In the genomic region with DNA sequence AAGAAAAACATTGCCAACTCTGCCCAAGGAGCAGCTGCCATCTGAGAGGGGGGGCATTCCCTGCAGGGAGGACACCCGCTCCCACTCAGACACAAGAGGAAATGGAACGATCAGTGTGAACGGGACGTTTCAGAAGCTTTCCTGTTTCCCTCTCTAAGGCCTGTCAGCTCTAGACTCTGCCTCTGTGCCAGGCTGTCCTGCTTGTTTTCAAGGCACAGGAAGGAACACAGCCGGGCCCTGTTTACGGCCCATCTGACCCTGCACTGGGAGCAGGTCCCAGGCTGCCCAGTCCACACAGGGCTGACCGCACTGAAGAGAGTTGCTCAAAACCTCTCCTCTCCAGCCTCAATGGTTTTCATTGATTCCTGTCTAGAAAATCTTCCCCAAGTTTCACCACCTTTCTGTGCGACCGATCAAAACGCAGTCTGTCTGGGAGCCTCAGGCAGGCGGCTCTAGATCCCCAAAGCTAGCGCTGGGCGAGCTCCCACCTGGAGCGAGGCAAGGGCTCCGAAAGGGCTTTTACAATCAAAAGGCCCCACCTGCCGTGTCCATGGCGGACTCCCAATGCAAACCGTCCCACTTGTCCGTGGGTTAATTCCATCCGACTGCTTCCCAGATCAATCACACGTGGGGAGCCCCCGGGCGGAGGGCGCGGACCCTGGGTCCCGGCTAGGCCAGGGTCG, we compare ENCODE assay signal across 8 cellular contexts. TPM values are rescaled to one million over a fixed set of nuclear protein-coding genes. Genes with fewer than 3 reads are reported as not detected.
DNase-seq lines count a peak whose midpoint lies in the region; ATAC-seq, FAIRE-seq and TF ChIP-seq lines count a peak whose summit lies in the region.

No MANE protein-coding gene starts in this region.

- no peak overlapping the region for H3K4me2 ChIP-seq in Karpas-422 (ENCODE audit: low read depth, low read length, poor library complexity, severe bottlenecking)

- FAIRE-seq in urothelium cell line (lab: Jason Lieb, UNC): no peak

- H3K4me1 Mint-ChIP-seq in T-cell (peaks cover 45 to 50% (median 46%) of the 10 kb centered on the region in 3 donors), nephron (peaks cover 22% of the 10 kb centered on the region)

- no peaks in the 10 kb centered on the region for H4K20me1 ChIP-seq in Karpas-422 (ENCODE audit: insufficient read depth, low read depth, low read length)

- H3K36me3 Mint-ChIP-seq in T-cell (no peaks in the 10 kb centered on the region), nephron (ENCODE audit: low read depth) (no peaks in the 10 kb centered on the region)

- no peak overlapping the region for H2AFZ ChIP-seq in Karpas-422 (ENCODE audit: low read length)

- peak overlapping the region; percentile 93 to 98 (median 94) for H3K27ac ChIP-seq in esophagus squamous epithelium
- no peak overlapping the region for H3K27ac ChIP-seq in Karpas-422 (ENCODE audit: low read length)

- H3K36me3 ChIP-seq in esophagus squamous epithelium (no peaks in the 10 kb centered on the region), Karpas-422 (ENCODE audit: insufficient read depth, low read length) (no peaks in the 10 kb centered on the region)

- H3K27me3 Mint-ChIP-seq in T-cell: no peaks in the 10 kb centered on the region
- H3K27me3 Mint-ChIP-seq in nephron (ENCODE audit: low read depth): peaks cover 49% of the 10 kb centered on the region

- peak in 1 of 4 donors; percentile 11 for TF ChIP-seq POLR2A in esophagus squamous epithelium (IDR thresholded peaks at IDR 0.05)

- peak overlapping the region; percentile 66 to 90 (median 88) for H3K4me3 ChIP-seq in esophagus squamous epithelium
- H3K4me3 ChIP-seq in Karpas-422 (ENCODE audit: low read length): no peak overlapping the region

- peaks cover 49 to 64% (median 55%) of the 10 kb centered on the region in 3 donors for H3K4me1 ChIP-seq in esophagus squamous epithelium
- H3K4me1 ChIP-seq in Karpas-422 (ENCODE audit: low read length): peaks cover 3% of the 10 kb centered on the region

- H3K4me3 Mint-ChIP-seq in T-cell: peak overlapping the region; percentile 66 to 74 (median 71)
- H3K4me3 Mint-ChIP-seq in nephron: peak overlapping the region; percentile 54 to 76 (median 76)

- H3K9me3 Mint-ChIP-seq in T-cell (no peaks in the 10 kb centered on the region), nephron (no peaks in the 10 kb centered on the region)

- POLR2A ChIA-PET in T-cell (lab: Charles Lee): interaction anchor here in 1 of 2 donors (0.6 kb wide), 1 partner anchor 409 kb away, joined by 3 read pairs; no protein-coding TSS in a partner anchor

- no peaks in the 10 kb centered on the region for H3K27me3 ChIP-seq in esophagus squamous epithelium
- no peaks in the 10 kb centered on the region for H3K27me3 ChIP-seq in Karpas-422 (ENCODE audit: low read length)

- TF ChIP-seq CTCF in esophagus squamous epithelium (IDR thresholded peaks at IDR 0.05) (no peak), nephron (IDR thresholded peaks at IDR 0.05; ENCODE audit: unreplicated experiment in 3 of 3) (no peak)

- H3K9ac ChIP-seq in Karpas-422 (ENCODE audit: low read length): no peak overlapping the region

- CTCF ChIA-PET in T-cell (lab: Charles Lee): interaction anchor here (0.5 to 1.5 kb wide), 3 partner anchors 14 to 34 kb away, joined by 3 read pairs; no protein-coding TSS in a partner anchor

- 4 to 8% methylated on average over 5 to 11 of the region's 27 CpGs for WGBS in esophagus squamous epithelium, 2 donors

- DNase-seq in T-cell (peak in 1 of 34 experiments; percentile 19), esophagus squamous epithelium (lab: John Stamatoyannopoulos, UW) (no peak), COLO829 (ENCODE audit: low spot score) (no peak), Karpas-422 (no peak), urothelium cell line (ENCODE audit: low spot score) (no peak)

- intact Hi-C loops in esophagus squamous epithelium (cut with DNase I): loop anchor here (2.0 kb wide), 1 partner anchor 47 kb away; no protein-coding TSS in a partner anchor

- peak overlapping the region; percentile 91 to 96 for H3K27ac Mint-ChIP-seq in T-cell
- H3K27ac Mint-ChIP-seq in nephron: peak overlapping the region in 2 of 3 experiments; percentile 17 to 39

- peak; percentile 3 for ATAC-seq in GM18907 (IDR thresholded peaks at IDR 0.05; ENCODE audit: unreplicated experiment)
- no peak for ATAC-seq in T-cell (replicated peaks in 1 of 4)
- no peak for ATAC-seq in HG03159 (IDR thresholded peaks at IDR 0.05; ENCODE audit: unreplicated experiment)

- H3K9me3 ChIP-seq in esophagus squamous epithelium (no peaks in the 10 kb centered on the region), Karpas-422 (ENCODE audit: low read length) (no peaks in the 10 kb centered on the region)

- no peaks in the 10 kb centered on the region for H3K9me2 ChIP-seq in Karpas-422 (replicated peaks; ENCODE audit: insufficient read depth, low read length)

- H3K79me2 ChIP-seq in Karpas-422 (ENCODE audit: low read length): no peaks in the 10 kb centered on the region

RNA-seq across cellular contexts. Expression of gene PIEZO1, which starts 1.5 kb away (rescaled TPM):
- total RNA-seq in T-cell (100 to 1,000 TPM; 139 to 274 (median 240) TPM), esophagus squamous epithelium (100 to 1,000 TPM in 2 of 4 donors, 10 to 100 TPM in 2; 46.0 to 131 (median 103) TPM)
- total RNA-seq in Karpas-422 (2014; rRNA removed; shearing (Covaris generic); ENCODE audit: low replicate concordance): 1.8 and 2.1 TPM in 2 replicates

RNA-seq across cellular contexts. Expression of gene CDT1, which starts 20.1 kb away (rescaled TPM):
- total RNA-seq in T-cell (1 to 10 TPM in 4 of 5 donors, under 1 TPM in 1; 0.93 to 3.7 (median 1.5) TPM), esophagus squamous epithelium (10 to 100 TPM in 3 of 4 donors, 1 to 10 TPM in 1; 7.7 to 20.7 (median 11.2) TPM)
- total RNA-seq in Karpas-422 (2014; rRNA removed; shearing (Covaris generic); ENCODE audit: low replicate concordance): 20.4 and 40.3 TPM in 2 replicates

RNA-seq across cellular contexts. Expression of gene APRT, which starts 28.2 kb away (rescaled TPM):
- 100 to 1,000 TPM; 166 to 245 (median 228) TPM for total RNA-seq in T-cell
- 100 to 1,000 TPM; 186 to 314 (median 250) TPM for total RNA-seq in esophagus squamous epithelium
- total RNA-seq in Karpas-422 (2014; rRNA removed; shearing (Covaris generic); ENCODE audit: low replicate concordance): 193 and 232 TPM in 2 replicates

Comparison
In these comparisons a context has a peak if more than half of its experiments do, and no peak if none do; other contexts are left out.
1. RNA of gene PIEZO1, which starts 1.5 kb away (total RNA-seq): 139 to 274 TPM in T-cell and 46.0 to 131 TPM in esophagus squamous epithelium; 1.8 to 2.1 TPM in Karpas-422; every median in the first group is over 10 times any median in the second.